In the genomic region with DNA sequence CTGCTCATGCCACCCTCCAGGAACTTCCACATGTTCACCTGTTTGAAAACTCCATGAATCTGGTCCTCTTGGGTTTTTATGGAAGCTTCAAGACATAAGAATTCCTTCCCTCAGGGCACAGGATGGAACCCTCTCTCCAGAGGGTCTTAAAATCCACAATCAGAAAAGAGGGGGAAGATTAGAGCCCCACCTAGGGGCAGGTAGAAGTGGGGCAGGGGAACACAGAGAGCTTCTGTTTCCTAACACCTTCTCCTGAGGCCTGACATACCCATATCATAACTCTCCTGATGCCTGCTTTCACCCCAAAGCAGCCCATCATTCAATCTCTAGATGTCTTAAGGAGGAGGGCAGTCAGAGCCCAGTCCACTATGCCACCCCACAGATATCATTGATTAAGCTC, we compare ENCODE assay signal across 1 cellular context.
TF ChIP-seq lines count a peak whose summit lies in the region.

No MANE protein-coding gene starts in this region.

TF ChIP-seq in WTC11, 78 proteins besides CTCF, POLR2A, EP300 and RAD21:
- TF ChIP-seq TEAD1 (CRISPR knock-in tag; IDR thresholded peaks at IDR 0.05) (no peak), ZNF263 (CRISPR knock-in tag; IDR thresholded peaks at IDR 0.05; ENCODE audit: low read depth) (no peak), ZNF138 (CRISPR knock-in tag; conservative IDR thresholded peaks at IDR 0.05) (no peak), SMAD4 (CRISPR knock-in tag; IDR thresholded peaks at IDR 0.05) (no peak), GABPB1 (CRISPR knock-in tag; IDR thresholded peaks at IDR 0.05) (no peak), ZNF396 (CRISPR knock-in tag; IDR thresholded peaks at IDR 0.05; ENCODE audit: borderline replicate concordance) (no peak), SOX15 (CRISPR knock-in tag; IDR thresholded peaks at IDR 0.05) (no peak)
- TF ChIP-seq, protein P1, sequence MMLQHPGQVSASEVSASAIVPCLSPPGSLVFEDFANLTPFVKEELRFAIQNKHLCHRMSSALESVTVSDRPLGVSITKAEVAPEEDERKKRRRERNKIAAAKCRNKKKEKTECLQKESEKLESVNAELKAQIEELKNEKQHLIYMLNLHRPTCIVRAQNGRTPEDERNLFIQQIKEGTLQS (CRISPR knock-in tag; conservative IDR thresholded peaks at IDR 0.05) = no peak
- TF ChIP-seq, protein P2, sequence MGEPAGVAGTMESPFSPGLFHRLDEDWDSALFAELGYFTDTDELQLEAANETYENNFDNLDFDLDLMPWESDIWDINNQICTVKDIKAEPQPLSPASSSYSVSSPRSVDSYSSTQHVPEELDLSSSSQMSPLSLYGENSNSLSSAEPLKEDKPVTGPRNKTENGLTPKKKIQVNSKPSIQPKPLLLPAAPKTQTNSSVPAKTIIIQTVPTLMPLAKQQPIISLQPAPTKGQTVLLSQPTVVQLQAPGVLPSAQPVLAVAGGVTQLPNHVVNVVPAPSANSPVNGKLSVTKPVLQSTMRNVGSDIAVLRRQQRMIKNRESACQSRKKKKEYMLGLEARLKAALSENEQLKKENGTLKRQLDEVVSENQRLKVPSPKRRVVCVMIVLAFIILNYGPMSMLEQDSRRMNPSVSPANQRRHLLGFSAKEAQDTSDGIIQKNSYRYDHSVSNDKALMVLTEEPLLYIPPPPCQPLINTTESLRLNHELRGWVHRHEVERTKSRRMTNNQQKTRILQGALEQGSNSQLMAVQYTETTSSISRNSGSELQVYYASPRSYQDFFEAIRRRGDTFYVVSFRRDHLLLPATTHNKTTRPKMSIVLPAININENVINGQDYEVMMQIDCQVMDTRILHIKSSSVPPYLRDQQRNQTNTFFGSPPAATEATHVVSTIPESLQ (CRISPR knock-in tag; IDR thresholded peaks at IDR 0.05) = no peak
- TF ChIP-seq, protein P3, sequence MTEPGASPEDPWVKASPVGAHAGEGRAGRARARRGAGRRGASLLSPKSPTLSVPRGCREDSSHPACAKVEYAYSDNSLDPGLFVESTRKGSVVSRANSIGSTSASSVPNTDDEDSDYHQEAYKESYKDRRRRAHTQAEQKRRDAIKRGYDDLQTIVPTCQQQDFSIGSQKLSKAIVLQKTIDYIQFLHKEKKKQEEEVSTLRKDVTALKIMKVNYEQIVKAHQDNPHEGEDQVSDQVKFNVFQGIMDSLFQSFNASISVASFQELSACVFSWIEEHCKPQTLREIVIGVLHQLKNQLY (CRISPR knock-in tag; IDR thresholded peaks at IDR 0.05) = no peak
- TF ChIP-seq, protein P4, sequence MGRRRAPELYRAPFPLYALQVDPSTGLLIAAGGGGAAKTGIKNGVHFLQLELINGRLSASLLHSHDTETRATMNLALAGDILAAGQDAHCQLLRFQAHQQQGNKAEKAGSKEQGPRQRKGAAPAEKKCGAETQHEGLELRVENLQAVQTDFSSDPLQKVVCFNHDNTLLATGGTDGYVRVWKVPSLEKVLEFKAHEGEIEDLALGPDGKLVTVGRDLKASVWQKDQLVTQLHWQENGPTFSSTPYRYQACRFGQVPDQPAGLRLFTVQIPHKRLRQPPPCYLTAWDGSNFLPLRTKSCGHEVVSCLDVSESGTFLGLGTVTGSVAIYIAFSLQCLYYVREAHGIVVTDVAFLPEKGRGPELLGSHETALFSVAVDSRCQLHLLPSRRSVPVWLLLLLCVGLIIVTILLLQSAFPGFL (CRISPR knock-in tag; IDR thresholded peaks at IDR 0.05; ENCODE audit: borderline replicate concordance) = no peak
